Comparison of ENCODE assay signal across 14 cellular contexts in the genomic region with DNA sequence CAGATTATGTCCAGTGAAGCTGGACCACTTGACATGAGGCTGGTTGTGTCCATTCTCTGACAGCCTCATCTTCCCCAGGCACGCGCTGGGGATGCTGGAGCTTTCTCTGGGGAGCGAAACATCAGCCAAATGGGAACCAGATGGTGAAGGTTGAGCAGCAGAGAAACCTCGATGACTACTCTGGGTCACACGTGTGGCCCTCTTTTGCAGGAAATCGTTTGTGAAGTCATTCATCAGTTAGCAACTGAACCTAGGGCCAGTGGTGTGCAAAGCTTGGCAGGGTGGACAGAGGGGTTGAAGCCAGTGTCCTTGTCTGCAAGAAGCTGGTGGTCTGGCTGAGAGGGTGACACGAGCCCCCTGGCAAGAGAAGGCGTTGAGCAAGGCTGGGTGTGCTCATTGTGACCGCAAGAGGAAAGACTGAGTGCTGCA.
A peak's percentile ranks its signal among the peaks of the same experiment; 100 is the strongest.
DNase-seq lines count a peak whose midpoint lies in the region; ATAC-seq and TF ChIP-seq lines count a peak whose summit lies in the region.
"Had no signal": no experiment of that assay in that cellular context is flagged by ENCODE, and none has a peak within 500 bp of the region (broad histone marks: within the 10 kb centered on the region; RNA-seq: fewer than 3 reads in every experiment).

No MANE protein-coding gene starts in this region.

- 58 to 74% (median 66%) methylated on average over 9 of the region's 9 CpGs for WGBS in spleen, 5 donors

- H3K4me1 ChIP-seq in left ventricle myocardium inferior (peaks cover 100% of the 10 kb centered on the region), spleen (peaks cover 65 to 100% (median 98%) of the 10 kb centered on the region in 6 donors)

- H3K4me3 Mint-ChIP-seq in CD4-positive, alpha-beta T cell: peak overlapping the region; percentile 63
- H3K4me3 Mint-ChIP-seq: activated T-cell treated with anti-CD3 and anti-CD28 coated beads, Interleukin-2, amount 50 U/mL, for 4 hours; stimulated activated naive CD8-positive, alpha-beta T cell treated with anti-CD3 and anti-CD28 coated beads, Interleukin-15, Interleukin-2, amounts not matched to agents 100 ng/mL and 50 ng/mL, for 24 hours had no signal

- no peaks in the 10 kb centered on the region for H3K9me3 ChIP-seq in CD4-positive, alpha-beta T cell (ENCODE audit: control insufficient read depth, low read length)
- no peaks in the 10 kb centered on the region for H3K9me3 ChIP-seq in left ventricle myocardium inferior (replicated peaks)
- H3K9me3 ChIP-seq in spleen: no peaks in the 10 kb centered on the region

- H3K36me3 Mint-ChIP-seq in CD4-positive, alpha-beta T cell (ENCODE audit: low read depth): no peaks in the 10 kb centered on the region

- no peak for TF ChIP-seq CTCF in CD4-positive, alpha-beta T cell (IDR thresholded peaks at IDR 0.05)
- TF ChIP-seq CTCF in left ventricle myocardium inferior (IDR thresholded peaks at IDR 0.05; ENCODE audit: borderline replicate concordance) (no peak), spleen (IDR thresholded peaks at IDR 0.05 in 8 of 11, conservative IDR thresholded peaks at IDR 0.05 in 3 of 11) (no peak)

- H3K4me1 Mint-ChIP-seq in CD4-positive, alpha-beta T cell (ENCODE audit: low read depth): peaks cover 100% of the 10 kb centered on the region

- CTCF ChIA-PET in CD4-positive, alpha-beta T cell (lab: Charles Lee): interaction anchor here (2.1 kb wide), 1 partner anchor 92 kb away, joined by 6 read pairs; no protein-coding TSS in a partner anchor

- intact Hi-C loops in CD4-positive, alpha-beta T cell (cut with DNase I, micrococcal nuclease): loop anchor here (10.0 kb wide), 3 partner anchors 105 to 295 kb away; a partner anchor contains a TSS
- intact Hi-C loops in left ventricle myocardium inferior (cut with micrococcal nuclease) (no loop called here), spleen (cut with DNase I; ENCODE audit: low total_unique reads) (no loop called here)

- POLR2A ChIA-PET in CD4-positive, alpha-beta T cell (lab: Charles Lee): interaction anchor here (1.3 to 7.2 kb wide), 4 partner anchors 10 to 24 kb away, joined by 4 to 53 read pairs (median 28); no protein-coding TSS in a partner anchor

- no peak overlapping the region for H3K27ac ChIP-seq in CD4-positive, alpha-beta T cell (ENCODE audit: low read depth, low read length)
- H3K27ac ChIP-seq in left ventricle myocardium inferior (replicated peaks): peak overlapping the region; percentile 100
- peak overlapping the region in 6 of 8 donors; percentile 15 to 92 (median 89) for H3K27ac ChIP-seq in spleen

- H3K27me3 ChIP-seq in CD4-positive, alpha-beta T cell (ENCODE audit: control insufficient read depth, insufficient read depth, low read length): no peaks in the 10 kb centered on the region
- H3K27me3 ChIP-seq in left ventricle myocardium inferior (ENCODE audit: low read depth) (no peaks in the 10 kb centered on the region), spleen (replicated peaks in 1 of 7) (no peaks in the 10 kb centered on the region)

- DNase-seq in CD4-positive, alpha-beta T cell: no peak
- peak; percentile 27 for DNase-seq in MV-4-11 (lab: John Stamatoyannopoulos, UW)
- DNase-seq in left ventricle myocardium inferior: peak; percentile 47
- DNase-seq in spleen: no peak
- no peak for DNase-seq in germinal center (ENCODE audit: low spot score)
- no peak for DNase-seq in CD1c-positive myeloid dendritic cell (ENCODE audit: extremely low spot score)
- no peak for DNase-seq in activated CD4-positive, alpha-beta T cell treated with anti-CD3 and anti-CD28 coated beads, Interleukin-2, amount 50 U/mL, for 4 hours
- DNase-seq: activated T-cell treated with anti-CD3 and anti-CD28 coated beads, Interleukin-2, amount 50 U/mL, for 4 hours; cortex of kidney; DMS53; head of caudate nucleus; T-helper 9 cell had no signal

- H3K27me3 Mint-ChIP-seq in CD4-positive, alpha-beta T cell: no peaks in the 10 kb centered on the region
- H3K27me3 Mint-ChIP-seq: stimulated activated naive CD8-positive, alpha-beta T cell treated with anti-CD3 and anti-CD28 coated beads, Interleukin-15, Interleukin-2, amounts not matched to agents 100 ng/mL and 50 ng/mL, for 24 hours had no signal

- no peak for ATAC-seq in CD4-positive, alpha-beta T cell (ENCODE audit: poor library complexity)
- ATAC-seq in GM21381 (IDR thresholded peaks at IDR 0.05; ENCODE audit: unreplicated experiment): no peak
- ATAC-seq: activated T-cell treated with anti-CD3 and anti-CD28 coated beads, Interleukin-2, amount 50 U/mL, for 4 hours had no signal

- no peaks in the 10 kb centered on the region for H3K9me3 Mint-ChIP-seq in CD4-positive, alpha-beta T cell
- H3K9me3 Mint-ChIP-seq: activated T-cell treated with anti-CD3 and anti-CD28 coated beads, Interleukin-2, amount 50 U/mL, for 4 hours; stimulated activated naive CD8-positive, alpha-beta T cell treated with anti-CD3 and anti-CD28 coated beads, Interleukin-15, Interleukin-2, amounts not matched to agents 100 ng/mL and 50 ng/mL, for 24 hours had no signal

- H3K27ac Mint-ChIP-seq in CD4-positive, alpha-beta T cell: peak overlapping the region; percentile 63

- TF ChIP-seq POLR2A in spleen (IDR thresholded peaks at IDR 0.05): no peak

- H3K4me3 ChIP-seq in left ventricle myocardium inferior: no peak overlapping the region
- H3K4me3 ChIP-seq in spleen: no peak overlapping the region

- H3K36me3 ChIP-seq in left ventricle myocardium inferior (no peaks in the 10 kb centered on the region), spleen (peaks cover 0 to 8% (median 0%) of the 10 kb centered on the region in 6 donors)

Comparison
In these comparisons a context has a peak if more than half of its experiments do, and no peak if none do; other contexts are left out.
1. DNase-seq: peak in MV-4-11 (single experiment) and left ventricle myocardium inferior (single experiment); none in CD4-positive, alpha-beta T cell (0 of 10), spleen (single experiment), germinal center (single experiment), CD1c-positive myeloid dendritic cell (single experiment) and activated CD4-positive, alpha-beta T cell treated with anti-CD3 and anti-CD28 coated beads, Interleukin-2, amount 50 U/mL, for 4 hours (0 of 2).
2. intact Hi-C loops: an anchor here in CD4-positive, alpha-beta T cell (10.0 kb wide); none called in left ventricle myocardium inferior and spleen.